1 cellular context compared by ENCODE assay signal in the genomic region with DNA sequence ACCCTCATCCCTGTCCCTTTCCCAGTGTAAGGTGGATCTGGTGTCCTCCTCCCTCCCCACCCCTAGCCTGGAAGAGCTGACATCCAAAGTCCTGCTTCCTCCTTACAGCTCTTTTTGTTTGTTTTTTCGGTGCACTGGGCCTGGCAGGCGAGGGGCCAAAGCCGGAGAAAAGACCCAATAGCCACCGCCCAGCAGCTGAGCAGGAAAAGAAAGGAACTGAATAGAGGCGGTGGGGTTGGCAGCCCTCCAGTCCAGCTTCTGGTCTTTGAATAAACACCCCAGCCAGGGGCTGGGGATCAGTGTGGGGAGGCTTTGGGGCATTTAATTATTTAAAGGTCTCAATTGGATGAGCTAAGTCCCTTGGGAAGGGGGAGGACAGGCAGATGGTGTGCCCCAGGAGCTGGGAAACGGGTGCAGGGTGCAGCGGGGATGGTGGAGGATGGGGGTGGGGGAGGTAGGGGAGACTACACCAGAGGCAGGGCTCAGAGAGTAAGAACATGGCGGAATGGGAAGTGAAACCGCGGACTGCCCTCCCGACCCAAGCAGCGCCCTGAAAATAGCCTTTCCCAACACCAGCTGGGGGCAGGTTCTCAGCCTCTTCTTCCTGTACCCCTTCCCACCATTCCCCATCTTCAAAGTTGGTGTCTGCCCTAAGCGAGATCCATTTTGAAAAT.
TF ChIP-seq lines count a peak whose summit lies in the region.

No MANE protein-coding gene starts in this region.

TF ChIP-seq in GM12878, 131 proteins besides CTCF, POLR2A, EP300 and RAD21 (continued from another document):
- TF ChIP-seq, protein P1, sequence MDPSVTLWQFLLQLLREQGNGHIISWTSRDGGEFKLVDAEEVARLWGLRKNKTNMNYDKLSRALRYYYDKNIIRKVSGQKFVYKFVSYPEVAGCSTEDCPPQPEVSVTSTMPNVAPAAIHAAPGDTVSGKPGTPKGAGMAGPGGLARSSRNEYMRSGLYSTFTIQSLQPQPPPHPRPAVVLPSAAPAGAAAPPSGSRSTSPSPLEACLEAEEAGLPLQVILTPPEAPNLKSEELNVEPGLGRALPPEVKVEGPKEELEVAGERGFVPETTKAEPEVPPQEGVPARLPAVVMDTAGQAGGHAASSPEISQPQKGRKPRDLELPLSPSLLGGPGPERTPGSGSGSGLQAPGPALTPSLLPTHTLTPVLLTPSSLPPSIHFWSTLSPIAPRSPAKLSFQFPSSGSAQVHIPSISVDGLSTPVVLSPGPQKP (IDR thresholded peaks at IDR 0.05; ENCODE audit: low read depth, low read length): no peak
- TF ChIP-seq, protein P2, sequence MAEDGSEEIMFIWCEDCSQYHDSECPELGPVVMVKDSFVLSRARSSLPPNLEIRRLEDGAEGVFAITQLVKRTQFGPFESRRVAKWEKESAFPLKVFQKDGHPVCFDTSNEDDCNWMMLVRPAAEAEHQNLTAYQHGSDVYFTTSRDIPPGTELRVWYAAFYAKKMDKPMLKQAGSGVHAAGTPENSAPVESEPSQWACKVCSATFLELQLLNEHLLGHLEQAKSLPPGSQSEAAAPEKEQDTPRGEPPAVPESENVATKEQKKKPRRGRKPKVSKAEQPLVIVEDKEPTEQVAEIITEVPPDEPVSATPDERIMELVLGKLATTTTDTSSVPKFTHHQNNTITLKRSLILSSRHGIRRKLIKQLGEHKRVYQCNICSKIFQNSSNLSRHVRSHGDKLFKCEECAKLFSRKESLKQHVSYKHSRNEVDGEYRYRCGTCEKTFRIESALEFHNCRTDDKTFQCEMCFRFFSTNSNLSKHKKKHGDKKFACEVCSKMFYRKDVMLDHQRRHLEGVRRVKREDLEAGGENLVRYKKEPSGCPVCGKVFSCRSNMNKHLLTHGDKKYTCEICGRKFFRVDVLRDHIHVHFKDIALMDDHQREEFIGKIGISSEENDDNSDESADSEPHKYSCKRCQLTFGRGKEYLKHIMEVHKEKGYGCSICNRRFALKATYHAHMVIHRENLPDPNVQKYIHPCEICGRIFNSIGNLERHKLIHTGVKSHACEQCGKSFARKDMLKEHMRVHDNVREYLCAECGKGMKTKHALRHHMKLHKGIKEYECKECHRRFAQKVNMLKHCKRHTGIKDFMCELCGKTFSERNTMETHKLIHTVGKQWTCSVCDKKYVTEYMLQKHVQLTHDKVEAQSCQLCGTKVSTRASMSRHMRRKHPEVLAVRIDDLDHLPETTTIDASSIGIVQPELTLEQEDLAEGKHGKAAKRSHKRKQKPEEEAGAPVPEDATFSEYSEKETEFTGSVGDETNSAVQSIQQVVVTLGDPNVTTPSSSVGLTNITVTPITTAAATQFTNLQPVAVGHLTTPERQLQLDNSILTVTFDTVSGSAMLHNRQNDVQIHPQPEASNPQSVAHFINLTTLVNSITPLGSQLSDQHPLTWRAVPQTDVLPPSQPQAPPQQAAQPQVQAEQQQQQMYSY (CRISPR knock-in tag; IDR thresholded peaks at IDR 0.05): no peak
- no peak for TF ChIP-seq CREB1 (IDR thresholded peaks at IDR 0.05; ENCODE audit: low read depth)
- TF ChIP-seq, protein P3, sequence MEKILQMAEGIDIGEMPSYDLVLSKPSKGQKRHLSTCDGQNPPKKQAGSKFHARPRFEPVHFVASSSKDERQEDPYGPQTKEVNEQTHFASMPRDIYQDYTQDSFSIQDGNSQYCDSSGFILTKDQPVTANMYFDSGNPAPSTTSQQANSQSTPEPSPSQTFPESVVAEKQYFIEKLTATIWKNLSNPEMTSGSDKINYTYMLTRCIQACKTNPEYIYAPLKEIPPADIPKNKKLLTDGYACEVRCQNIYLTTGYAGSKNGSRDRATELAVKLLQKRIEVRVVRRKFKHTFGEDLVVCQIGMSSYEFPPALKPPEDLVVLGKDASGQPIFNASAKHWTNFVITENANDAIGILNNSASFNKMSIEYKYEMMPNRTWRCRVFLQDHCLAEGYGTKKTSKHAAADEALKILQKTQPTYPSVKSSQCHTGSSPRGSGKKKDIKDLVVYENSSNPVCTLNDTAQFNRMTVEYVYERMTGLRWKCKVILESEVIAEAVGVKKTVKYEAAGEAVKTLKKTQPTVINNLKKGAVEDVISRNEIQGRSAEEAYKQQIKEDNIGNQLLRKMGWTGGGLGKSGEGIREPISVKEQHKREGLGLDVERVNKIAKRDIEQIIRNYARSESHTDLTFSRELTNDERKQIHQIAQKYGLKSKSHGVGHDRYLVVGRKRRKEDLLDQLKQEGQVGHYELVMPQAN (conservative IDR thresholded peaks at IDR 0.05): peak; percentile 44; the same call in 1 of the 2 replicates
- TF ChIP-seq, protein P4, sequence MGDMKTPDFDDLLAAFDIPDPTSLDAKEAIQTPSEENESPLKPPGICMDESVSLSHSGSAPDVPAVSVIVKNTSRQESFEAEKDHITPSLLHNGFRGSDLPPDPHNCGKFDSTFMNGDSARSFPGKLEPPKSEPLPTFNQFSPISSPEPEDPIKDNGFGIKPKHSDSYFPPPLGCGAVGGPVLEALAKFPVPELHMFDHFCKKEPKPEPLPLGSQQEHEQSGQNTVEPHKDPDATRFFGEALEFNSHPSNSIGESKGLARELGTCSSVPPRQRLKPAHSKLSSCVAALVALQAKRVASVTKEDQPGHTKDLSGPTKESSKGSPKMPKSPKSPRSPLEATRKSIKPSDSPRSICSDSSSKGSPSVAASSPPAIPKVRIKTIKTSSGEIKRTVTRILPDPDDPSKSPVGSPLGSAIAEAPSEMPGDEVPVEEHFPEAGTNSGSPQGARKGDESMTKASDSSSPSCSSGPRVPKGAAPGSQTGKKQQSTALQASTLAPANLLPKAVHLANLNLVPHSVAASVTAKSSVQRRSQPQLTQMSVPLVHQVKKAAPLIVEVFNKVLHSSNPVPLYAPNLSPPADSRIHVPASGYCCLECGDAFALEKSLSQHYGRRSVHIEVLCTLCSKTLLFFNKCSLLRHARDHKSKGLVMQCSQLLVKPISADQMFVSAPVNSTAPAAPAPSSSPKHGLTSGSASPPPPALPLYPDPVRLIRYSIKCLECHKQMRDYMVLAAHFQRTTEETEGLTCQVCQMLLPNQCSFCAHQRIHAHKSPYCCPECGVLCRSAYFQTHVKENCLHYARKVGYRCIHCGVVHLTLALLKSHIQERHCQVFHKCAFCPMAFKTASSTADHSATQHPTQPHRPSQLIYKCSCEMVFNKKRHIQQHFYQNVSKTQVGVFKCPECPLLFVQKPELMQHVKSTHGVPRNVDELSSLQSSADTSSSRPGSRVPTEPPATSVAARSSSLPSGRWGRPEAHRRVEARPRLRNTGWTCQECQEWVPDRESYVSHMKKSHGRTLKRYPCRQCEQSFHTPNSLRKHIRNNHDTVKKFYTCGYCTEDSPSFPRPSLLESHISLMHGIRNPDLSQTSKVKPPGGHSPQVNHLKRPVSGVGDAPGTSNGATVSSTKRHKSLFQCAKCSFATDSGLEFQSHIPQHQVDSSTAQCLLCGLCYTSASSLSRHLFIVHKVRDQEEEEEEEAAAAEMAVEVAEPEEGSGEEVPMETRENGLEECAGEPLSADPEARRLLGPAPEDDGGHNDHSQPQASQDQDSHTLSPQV (IDR thresholded peaks at IDR 0.05): peak; percentile 63; the same call in 1 of the 2 replicates
- no peak for TF ChIP-seq JUNB (IDR thresholded peaks at IDR 0.05)
- no peak for TF ChIP-seq CBX3 (IDR thresholded peaks at IDR 0.05; ENCODE audit: borderline replicate concordance, low read depth)
- TF ChIP-seq HDAC6 (IDR thresholded peaks at IDR 0.05; ENCODE audit: unreplicated experiment): no peak
- TF ChIP-seq, protein P5, sequence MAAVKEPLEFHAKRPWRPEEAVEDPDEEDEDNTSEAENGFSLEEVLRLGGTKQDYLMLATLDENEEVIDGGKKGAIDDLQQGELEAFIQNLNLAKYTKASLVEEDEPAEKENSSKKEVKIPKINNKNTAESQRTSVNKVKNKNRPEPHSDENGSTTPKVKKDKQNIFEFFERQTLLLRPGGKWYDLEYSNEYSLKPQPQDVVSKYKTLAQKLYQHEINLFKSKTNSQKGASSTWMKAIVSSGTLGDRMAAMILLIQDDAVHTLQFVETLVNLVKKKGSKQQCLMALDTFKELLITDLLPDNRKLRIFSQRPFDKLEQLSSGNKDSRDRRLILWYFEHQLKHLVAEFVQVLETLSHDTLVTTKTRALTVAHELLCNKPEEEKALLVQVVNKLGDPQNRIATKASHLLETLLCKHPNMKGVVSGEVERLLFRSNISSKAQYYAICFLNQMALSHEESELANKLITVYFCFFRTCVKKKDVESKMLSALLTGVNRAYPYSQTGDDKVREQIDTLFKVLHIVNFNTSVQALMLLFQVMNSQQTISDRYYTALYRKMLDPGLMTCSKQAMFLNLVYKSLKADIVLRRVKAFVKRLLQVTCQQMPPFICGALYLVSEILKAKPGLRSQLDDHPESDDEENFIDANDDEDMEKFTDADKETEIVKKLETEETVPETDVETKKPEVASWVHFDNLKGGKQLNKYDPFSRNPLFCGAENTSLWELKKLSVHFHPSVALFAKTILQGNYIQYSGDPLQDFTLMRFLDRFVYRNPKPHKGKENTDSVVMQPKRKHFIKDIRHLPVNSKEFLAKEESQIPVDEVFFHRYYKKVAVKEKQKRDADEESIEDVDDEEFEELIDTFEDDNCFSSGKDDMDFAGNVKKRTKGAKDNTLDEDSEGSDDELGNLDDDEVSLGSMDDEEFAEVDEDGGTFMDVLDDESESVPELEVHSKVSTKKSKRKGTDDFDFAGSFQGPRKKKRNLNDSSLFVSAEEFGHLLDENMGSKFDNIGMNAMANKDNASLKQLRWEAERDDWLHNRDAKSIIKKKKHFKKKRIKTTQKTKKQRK (IDR thresholded peaks at IDR 0.05; ENCODE audit: low read depth, low read length): no peak
- peak in 1 of 2 experiments; percentile 22; a peak in 1 of 3 replicates for TF ChIP-seq EGR1 (IDR thresholded peaks at IDR 0.05; ENCODE audit: borderline replicate concordance in 1 of 2, low read depth in 2 of 2, low read length in 2 of 2)
